8 cellular contexts compared by ENCODE assay signal in genomic region chr12:66190519-66191406, GRCh38. TPM values are rescaled to one million over a fixed set of nuclear protein-coding genes. Genes with fewer than 3 reads are reported as not detected.
DNase-seq lines count a peak whose midpoint lies in the region; ATAC-seq, FAIRE-seq and TF ChIP-seq lines count a peak whose summit lies in the region.

No MANE protein-coding gene starts in this region.

- H3K4me3 ChIP-seq in adrenal gland (peak overlapping the region in 1 of 4 donors; percentile 68), pancreas (no peak overlapping the region)

- in situ Hi-C loops in GM13976 (cut with MboI; ENCODE audit: low sequenced_read_pairs, unreplicated experiment) = no loop called here

- 61 to 74% (median 67%) methylated on average over 2 of the region's 2 CpGs for WGBS in adrenal gland, 4 donors
- 68 to 84% methylated on average over 2 of the region's 2 CpGs for WGBS in pancreas, 2 donors

- intact Hi-C loops in adrenal gland (cut with DNase I) (no loop called here), pancreas (cut with DNase I) (no loop called here)

- ATAC-seq in GM18858 (IDR thresholded peaks at IDR 0.05; ENCODE audit: unreplicated experiment) (peak; percentile 24), HG03432 (IDR thresholded peaks at IDR 0.05; ENCODE audit: unreplicated experiment) (peak; percentile 28), GM18873 (IDR thresholded peaks at IDR 0.05; ENCODE audit: low FRiP score, unreplicated experiment) (no peak), pancreas (no peak)
- ATAC-seq in natural killer cell treated with Interleukin-12 subunit alpha and Interleukin-12 subunit beta and Interleukin-15 and Interleukin-18, amount 100 ng/mL, for 72 hours = no peak

- FAIRE-seq in pancreas (lab: Jason Lieb, UNC) = no peak

- H3K36me3 ChIP-seq in adrenal gland (replicated peaks in 1 of 2) = no peaks in the 10 kb centered on the region
- H3K36me3 ChIP-seq in pancreas = no peaks in the 10 kb centered on the region

- H3K36me3 Mint-ChIP-seq in natural killer cell treated with Interleukin-12 subunit alpha and Interleukin-12 subunit beta and Interleukin-15 and Interleukin-18, amount 100 ng/mL, for 72 hours = peaks cover 8% of the 10 kb centered on the region

- H3K9me3 ChIP-seq in adrenal gland (replicated peaks in 1 of 3) (no peaks in the 10 kb centered on the region), pancreas (no peaks in the 10 kb centered on the region)

- peak overlapping the region in 3 of 5 donors; percentile 65 to 87 (median 81) for H3K27ac ChIP-seq in adrenal gland
- H3K27ac ChIP-seq in pancreas = peak overlapping the region in 1 of 4 donors; percentile 68

- H3K27me3 ChIP-seq in adrenal gland (no peaks in the 10 kb centered on the region), pancreas (peaks cover 0 to 14% (median 0%) of the 10 kb centered on the region in 4 donors)

- no peak for TF ChIP-seq POLR2A in adrenal gland (IDR thresholded peaks at IDR 0.05)

- no peak for TF ChIP-seq CTCF in adrenal gland (IDR thresholded peaks at IDR 0.05)
- no peak for TF ChIP-seq CTCF in pancreas (IDR thresholded peaks at IDR 0.05)
- no peak for TF ChIP-seq CTCF in GM13976 (IDR thresholded peaks at IDR 0.05; ENCODE audit: borderline replicate concordance, control extremely low read depth, extremely low read depth, insufficient read depth, missing control alignments)

- H3K9me3 Mint-ChIP-seq in natural killer cell treated with Interleukin-12 subunit alpha and Interleukin-12 subunit beta and Interleukin-15 and Interleukin-18, amount 100 ng/mL, for 72 hours = no peaks in the 10 kb centered on the region

- H3K4me3 Mint-ChIP-seq in natural killer cell treated with Interleukin-12 subunit alpha and Interleukin-12 subunit beta and Interleukin-15 and Interleukin-18, amount 100 ng/mL, for 72 hours = peak overlapping the region; percentile 71

- H3K27me3 Mint-ChIP-seq in natural killer cell treated with Interleukin-12 subunit alpha and Interleukin-12 subunit beta and Interleukin-15 and Interleukin-18, amount 100 ng/mL, for 72 hours = peaks cover 17 to 51% of the 10 kb centered on the region in 2 donors

- no peak for DNase-seq in adrenal gland
- no peak for DNase-seq in natural killer cell treated with Interleukin-12 subunit alpha and Interleukin-12 subunit beta and Interleukin-15 and Interleukin-18, amount 100 ng/mL, for 72 hours (ENCODE audit: low spot score)
- no peak for DNase-seq in pancreas
- no peak for DNase-seq in activated T-cell treated with anti-CD3 and anti-CD28 coated beads for 4 hours
- DNase-seq in GM13976 (ENCODE audit: low spot score) = no peak

- H3K4me1 ChIP-seq in adrenal gland (replicated peaks in 1 of 2) = peaks cover 0 to 26% of the 10 kb centered on the region in 2 donors
- H3K4me1 ChIP-seq in pancreas = no peaks in the 10 kb centered on the region

- H3K4me1 Mint-ChIP-seq in natural killer cell treated with Interleukin-12 subunit alpha and Interleukin-12 subunit beta and Interleukin-15 and Interleukin-18, amount 100 ng/mL, for 72 hours (ENCODE audit: low read depth in 2 of 2) = peaks cover 40 to 41% of the 10 kb centered on the region in 2 donors

- H3K27ac Mint-ChIP-seq in natural killer cell treated with Interleukin-12 subunit alpha and Interleukin-12 subunit beta and Interleukin-15 and Interleukin-18, amount 100 ng/mL, for 72 hours = peak overlapping the region in 1 of 2 donors; percentile 32

RNA-seq across cellular contexts. Expression of gene IRAK3, which starts 1.7 kb away (rescaled TPM):
- total RNA-seq in adrenal gland = 10 to 100 TPM in 5 of 8 donors, 1 to 10 TPM in 3; 7.1 to 29.0 (median 11.6) TPM
- polyA plus RNA-seq in adrenal gland = 1 to 10 TPM; 3.3 to 6.4 (median 4.9) TPM
- 10 to 100 TPM; 18.8 to 21.7 TPM for total RNA-seq in natural killer cell treated with Interleukin-12 subunit alpha and Interleukin-12 subunit beta and Interleukin-15 and Interleukin-18, amount 100 ng/mL, for 72 hours
- 1 to 10 TPM in 4 of 6 donors, under 1 TPM in 2; 0.55 to 5.3 (median 1.8) TPM for total RNA-seq in pancreas
- polyA plus RNA-seq in pancreas = 1 to 10 TPM; 1.1 TPM

RNA-seq across cellular contexts. Expression of gene TMBIM4, which starts 21.0 kb away (rescaled TPM):
- total RNA-seq in adrenal gland (100 to 1,000 TPM; 173 to 291 (median 226) TPM), pancreas (10 to 100 TPM; 56.4 to 79.4 (median 64.1) TPM)
- polyA plus RNA-seq in adrenal gland (100 to 1,000 TPM in 2 of 3 donors, 10 to 100 TPM in 1; 94.3 to 248 (median 149) TPM), pancreas (100 to 1,000 TPM in 1 of 2 donors, 10 to 100 TPM in 1; 59.4 to 106 TPM)
- total RNA-seq in natural killer cell treated with Interleukin-12 subunit alpha and Interleukin-12 subunit beta and Interleukin-15 and Interleukin-18, amount 100 ng/mL, for 72 hours = 10 to 100 TPM; 43.7 to 89.2 TPM

Comparison
In these comparisons a context has a peak if more than half of its experiments do, and no peak if none do; other contexts are left out.
1. ATAC-seq: peak in GM18858 (single experiment) and HG03432 (single experiment); none in natural killer cell treated with Interleukin-12 subunit alpha and Interleukin-12 subunit beta and Interleukin-15 and Interleukin-18, amount 100 ng/mL, for 72 hours (0 of 2), GM18873 (single experiment) and pancreas (0 of 4).